In the genomic region with DNA sequence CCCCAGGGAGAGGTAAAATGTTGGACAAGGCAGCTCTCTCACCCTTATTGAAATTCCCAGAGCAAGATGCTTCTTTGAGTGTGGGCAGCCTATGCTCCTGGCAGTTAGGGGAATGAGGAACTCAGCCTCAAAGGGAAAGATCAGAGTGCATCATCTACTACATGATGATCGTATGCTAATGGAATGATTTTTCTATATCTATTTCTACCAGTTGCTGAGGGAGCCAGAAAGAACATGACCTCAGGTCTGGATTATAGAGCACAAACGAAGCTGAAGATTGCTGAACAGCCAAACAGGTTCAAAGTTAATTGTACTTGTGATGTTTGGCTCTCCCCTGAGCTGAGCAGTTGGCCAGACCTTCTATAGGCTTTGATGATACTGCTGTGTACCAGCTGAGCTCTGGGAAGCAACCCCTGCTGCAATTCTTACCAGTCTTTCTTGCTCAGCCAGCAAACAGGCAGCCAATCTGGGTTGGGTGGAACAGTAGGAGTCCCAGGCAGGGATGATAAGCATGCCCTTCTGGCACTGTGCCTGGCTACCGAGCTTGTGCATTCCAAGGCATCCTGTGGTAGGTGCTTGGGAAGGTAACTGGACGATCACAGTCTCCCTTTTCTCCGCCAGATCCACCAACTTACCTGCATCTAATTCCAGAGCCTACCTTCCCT, we compare ENCODE assay signal across 19 cellular contexts. TPM values are rescaled to one million over a fixed set of nuclear protein-coding genes. Genes with fewer than 3 reads are reported as not detected.
"Had no signal": no experiment of that assay in that cellular context is flagged by ENCODE, and none has a peak within 500 bp of the region (broad histone marks: within the 10 kb centered on the region; RNA-seq: fewer than 3 reads in every experiment).

No MANE protein-coding gene starts in this region.

- H3K27ac ChIP-seq: cardiac muscle cell, colonic mucosa, esophagus squamous epithelium, skin epidermis, suprapubic skin had no signal

- FAIRE-seq: astrocyte, endometrium had no signal

- H3K4me1 ChIP-seq: colonic mucosa, esophagus squamous epithelium, suprapubic skin had no signal

- DNase-seq: activated CD4-positive, alpha-beta T cell treated with anti-CD3 and anti-CD28 coated beads, Interleukin-2, amount 50 U/mL, for 1 hour; activated naive CD4-positive, alpha-beta T cell treated with anti-CD3 and anti-CD28 coated beads for 36 hours; activated naive CD8-positive, alpha-beta T cell treated with anti-CD3 and anti-CD28 coated beads, Interleukin-2, amount 50 U/mL, for 24 hours; activated T-cell treated with anti-CD3 and anti-CD28 coated beads for 4 hours; colonic mucosa; esophagus squamous epithelium; hypothalamus; nephron progenitor cell; occipital lobe; stimulated activated CD4-positive, alpha-beta T cell treated with anti-CD3 and anti-CD28 coated beads, Interleukin-4, amount 100 ng/mL, for 24 hours; stimulated activated naive CD4-positive, alpha-beta T cell had no signal

- H3K9me3 ChIP-seq: colonic mucosa, esophagus squamous epithelium, suprapubic skin had no signal

- H3K27me3 ChIP-seq: cardiac muscle cell, colonic mucosa, esophagus squamous epithelium, suprapubic skin had no signal

- H3K36me3 ChIP-seq: cardiac muscle cell, colonic mucosa, esophagus squamous epithelium, suprapubic skin had no signal

- H3K4me3 ChIP-seq: cardiac muscle cell, colonic mucosa, esophagus squamous epithelium, skin epidermis, suprapubic skin had no signal

RNA-seq across cellular contexts. Expression of gene FBXL7, which starts 10.3 kb away (rescaled TPM):
- total RNA-seq: activated CD8-positive, alpha-beta memory T cell treated with anti-CD3 and anti-CD28 coated beads for 36 hours; activated naive CD4-positive, alpha-beta T cell treated with anti-CD3 and anti-CD28 coated beads for 36 hours; activated T-helper 2 cell treated with anti-CD3 and anti-CD28 coated beads, Interferon-gamma antibody, Interleukin-2, Interleukin-4, amounts not matched to agents 10 μg/mL and 5 μg/mL and 100 μg/mL, durations not matched to agents 14 hours and 24 hours and 36 hours; T-helper 2 cell treated with Interferon-gamma antibody and Interleukin-4, amounts not matched to agents 100 ng/mL and 5 ng/mL, for 36 hours had no signal
